Comparison of ENCODE assay signal across 8 cellular contexts in genomic region chr10:73785721-73786511, GRCh38. TPM values are rescaled to one million over a fixed set of nuclear protein-coding genes. Genes with fewer than 3 reads are reported as not detected.
A peak's percentile ranks its signal among the peaks of the same experiment; 100 is the strongest.
DNase-seq lines count a peak whose midpoint lies in the region; ATAC-seq and TF ChIP-seq lines count a peak whose summit lies in the region.

No MANE protein-coding gene starts in this region.

- H3K9me3 Mint-ChIP-seq in neural progenitor cell, result no peaks in the 10 kb centered on the region

- peak overlapping the region; percentile 98 for H2AFZ ChIP-seq in neural progenitor cell (replicated peaks)

- no peak for TF ChIP-seq CTCF in neural progenitor cell (IDR thresholded peaks at IDR 0.05)

- H3K4me2 ChIP-seq in neural progenitor cell, result peak overlapping the region; percentile 95

- H3K4me3 ChIP-seq in MG63, result peak overlapping the region; percentile 71
- peak overlapping the region; percentile 84 for H3K4me3 ChIP-seq in neural progenitor cell

- H3K27me3 ChIP-seq in MG63, result no peaks in the 10 kb centered on the region
- H3K27me3 ChIP-seq in neural progenitor cell, result no peaks in the 10 kb centered on the region

- H3K79me2 ChIP-seq in neural progenitor cell (ENCODE audit: low read depth), result peaks cover 62% of the 10 kb centered on the region

- DNase-seq in Daoy (ENCODE audit: low read depth) (peak; percentile 14), MG63 (peak; percentile 36), fibroblast of gingiva (ENCODE audit: low read depth) (peak; percentile 43), neural progenitor cell (ENCODE audit: low spot score) (peak; percentile 78), NCI-H510A (lab: John Stamatoyannopoulos, UW) (no peak), NCI-H1048 (lab: John Stamatoyannopoulos, UW) (no peak)
- peak; percentile 62 to 65 for DNase-seq in activated T-cell treated with anti-CD3 and anti-CD28 coated beads, Interleukin-2, amount 50 U/mL, for 48 hours

- peaks cover 7% of the 10 kb centered on the region for H3K27me3 Mint-ChIP-seq in neural progenitor cell (ENCODE audit: insufficient read depth, low read depth)

- H3K36me3 Mint-ChIP-seq in neural progenitor cell, result peaks cover 7% of the 10 kb centered on the region

- H3K27ac ChIP-seq in neural progenitor cell, result no peak overlapping the region

- peak overlapping the region; percentile 67 for H3K9ac ChIP-seq in neural progenitor cell

- H3K4me1 ChIP-seq in neural progenitor cell, result peaks cover 19% of the 10 kb centered on the region

- peak; percentile 4 for ATAC-seq in GM21737 (IDR thresholded peaks at IDR 0.05; ENCODE audit: unreplicated experiment)

- H3K36me3 ChIP-seq in MG63 (peaks cover 28% of the 10 kb centered on the region), neural progenitor cell (no peaks in the 10 kb centered on the region)

- peak overlapping the region; percentile 74 for H3K27ac Mint-ChIP-seq in neural progenitor cell

- H4K20me1 ChIP-seq in neural progenitor cell (ENCODE audit: low read depth), result peaks cover 36% of the 10 kb centered on the region

- H3K4me3 Mint-ChIP-seq in neural progenitor cell, result peak overlapping the region; percentile 99

- H3F3A ChIP-seq in neural progenitor cell (ENCODE audit: low read depth), result peaks cover 36% of the 10 kb centered on the region

- H3K9me3 ChIP-seq in MG63, result no peaks in the 10 kb centered on the region
- H3K9me3 ChIP-seq in neural progenitor cell (ENCODE audit: low read depth), result no peaks in the 10 kb centered on the region

- H3K4me1 Mint-ChIP-seq in neural progenitor cell, result peaks cover 34% of the 10 kb centered on the region

RNA-seq across cellular contexts. Expression of gene ZSWIM8, which starts 0.5 kb away (rescaled TPM):
- total RNA-seq in Daoy (2014; rRNA removed; shearing (Covaris generic)), result 26.8 and 27.1 TPM in 2 replicates
- 12.3 and 24.1 TPM in 2 replicates for total RNA-seq in MG63 (2014; rRNA removed; shearing (Covaris generic); ENCODE audit: low replicate concordance)
- total RNA-seq in neural progenitor cell (ENCODE audit: low replicate concordance), result 30.5 and 38.1 TPM in 2 replicates

RNA-seq across cellular contexts. Expression of gene CHCHD1, which starts 4.1 kb away (rescaled TPM):
- total RNA-seq in Daoy (2014; rRNA removed; shearing (Covaris generic)), result 31.0 and 32.3 TPM in 2 replicates
- 58.5 and 93.9 TPM in 2 replicates for total RNA-seq in MG63 (2014; rRNA removed; shearing (Covaris generic); ENCODE audit: low replicate concordance)
- 51.3 and 66.7 TPM in 2 replicates for total RNA-seq in neural progenitor cell (ENCODE audit: low replicate concordance)

RNA-seq across cellular contexts. Expression of gene NDST2, which starts 25.5 kb away (rescaled TPM):
- total RNA-seq in Daoy (2014; rRNA removed; shearing (Covaris generic)), result 3.5 and 5.7 TPM in 2 replicates
- 1.8 and 4.2 TPM in 2 replicates for total RNA-seq in MG63 (2014; rRNA removed; shearing (Covaris generic); ENCODE audit: low replicate concordance)
- 12.4 and 32.1 TPM in 2 replicates for total RNA-seq in neural progenitor cell (ENCODE audit: low replicate concordance)

RNA-seq across cellular contexts. Expression of gene SEC24C, which starts 41.7 kb away (rescaled TPM):
- total RNA-seq in Daoy (2014; rRNA removed; shearing (Covaris generic)), result 30.2 and 40.3 TPM in 2 replicates
- total RNA-seq in MG63 (2014; rRNA removed; shearing (Covaris generic); ENCODE audit: low replicate concordance), result 58.8 and 74.6 TPM in 2 replicates
- 36.0 and 50.4 TPM in 2 replicates for total RNA-seq in neural progenitor cell (ENCODE audit: low replicate concordance)

Comparison
In these comparisons a context has a peak if more than half of its experiments do, and no peak if none do; other contexts are left out.
1. DNase-seq: peak in Daoy (single experiment), MG63 (single experiment), activated T-cell treated with anti-CD3 and anti-CD28 coated beads, Interleukin-2, amount 50 U/mL, for 48 hours (2 of 2), fibroblast of gingiva (single experiment) and neural progenitor cell (single experiment); none in NCI-H510A (single experiment) and NCI-H1048 (single experiment).